8 cellular contexts compared by ENCODE assay signal in genomic region chr7:88219781-88220747, GRCh38. TPM values are rescaled to one million over a fixed set of nuclear protein-coding genes. Genes with fewer than 3 reads are reported as not detected.
DNase-seq lines count a peak whose midpoint lies in the region; ATAC-seq and TF ChIP-seq lines count a peak whose summit lies in the region.

TSS of gene SRI (minus strand) at chr7:88220038. CDS start at chr7:88220026, 12 bp downstream.

- peaks cover 11% of the 10 kb centered on the region for H3K36me3 Mint-ChIP-seq in natural killer cell treated with Interleukin-12 subunit alpha and Interleukin-12 subunit beta and Interleukin-15 and Interleukin-18, amount 100 ng/mL, for 72 hours

- peaks cover 25 to 32% of the 10 kb centered on the region in 2 donors for H3K4me1 Mint-ChIP-seq in natural killer cell treated with Interleukin-12 subunit alpha and Interleukin-12 subunit beta and Interleukin-15 and Interleukin-18, amount 100 ng/mL, for 72 hours (ENCODE audit: low read depth in 2 of 2)

- H3K4me3 Mint-ChIP-seq in natural killer cell treated with Interleukin-12 subunit alpha and Interleukin-12 subunit beta and Interleukin-15 and Interleukin-18, amount 100 ng/mL, for 72 hours = peak within 1 kb of the TSS; percentile 99

- H3K4me3 ChIP-seq in fibroblast of mammary gland (ENCODE audit: control insufficient read depth, low read depth, low read length) = peak within 1 kb of the TSS; percentile 91

- DNase-seq in EH (ENCODE audit: low read depth) (peak; percentile 84), KG1 (lab: John Stamatoyannopoulos, UW) (peak; percentile 58), RKO (ENCODE audit: low spot score) (peak; percentile 85), fibroblast of mammary gland (ENCODE audit: low read depth) (peak; percentile 74)
- peak; percentile 85 to 88 for DNase-seq in activated T-helper 1 cell treated with anti-CD3 and anti-CD28 coated beads, Interleukin-2, amount 50 U/mL, for 16 hours (ENCODE audit: low read depth in 1 of 2, low spot score in 1 of 2)
- DNase-seq in natural killer cell treated with Interleukin-12 subunit alpha and Interleukin-12 subunit beta and Interleukin-15 and Interleukin-18, amount 100 ng/mL, for 72 hours (ENCODE audit: low spot score) = peak; percentile 92
- peak; percentile 92 for DNase-seq in stimulated activated naive CD8-positive, alpha-beta T cell treated with anti-CD3 and anti-CD28 coated beads, Interleukin-15, Interleukin-2, amounts not matched to agents 100 U/mL and 50 U/mL, for 24 hours

- H3K9me3 Mint-ChIP-seq in natural killer cell treated with Interleukin-12 subunit alpha and Interleukin-12 subunit beta and Interleukin-15 and Interleukin-18, amount 100 ng/mL, for 72 hours = no peaks in the 10 kb centered on the region

- H3K27me3 Mint-ChIP-seq in natural killer cell treated with Interleukin-12 subunit alpha and Interleukin-12 subunit beta and Interleukin-15 and Interleukin-18, amount 100 ng/mL, for 72 hours = no peaks in the 10 kb centered on the region

- peak; percentile 68 for ATAC-seq in GM21737 (IDR thresholded peaks at IDR 0.05; ENCODE audit: unreplicated experiment)
- ATAC-seq in natural killer cell treated with Interleukin-12 subunit alpha and Interleukin-12 subunit beta and Interleukin-15 and Interleukin-18, amount 100 ng/mL, for 72 hours = peak; percentile 97
- ATAC-seq in stimulated activated naive CD8-positive, alpha-beta T cell treated with anti-CD3 and anti-CD28 coated beads, Interleukin-15, Interleukin-2, amounts not matched to agents 100 U/mL and 50 U/mL, for 24 hours = peak; percentile 97

- H3K27ac Mint-ChIP-seq in natural killer cell treated with Interleukin-12 subunit alpha and Interleukin-12 subunit beta and Interleukin-15 and Interleukin-18, amount 100 ng/mL, for 72 hours = peak within 1 kb of the TSS; percentile 95 to 99

- peak; percentile 18 for TF ChIP-seq CTCF in fibroblast of mammary gland (conservative IDR thresholded peaks at IDR 0.05; ENCODE audit: control insufficient read depth, insufficient read depth, low read depth, low read length)

RNA-seq across cellular contexts. Expression of gene SRI, which starts in this region (rescaled TPM):
- total RNA-seq in natural killer cell treated with Interleukin-12 subunit alpha and Interleukin-12 subunit beta and Interleukin-15 and Interleukin-18, amount 100 ng/mL, for 72 hours = 100 to 1,000 TPM; 140 to 152 TPM

Comparison
In these comparisons a context has a peak if more than half of its experiments do, and no peak if none do; other contexts are left out.
1. Peak in every context shown above with its lines: DNase-seq, ATAC-seq and H3K4me3 ChIP-seq.